Comparison of ENCODE assay signal across 36 cellular contexts in the genomic region with DNA sequence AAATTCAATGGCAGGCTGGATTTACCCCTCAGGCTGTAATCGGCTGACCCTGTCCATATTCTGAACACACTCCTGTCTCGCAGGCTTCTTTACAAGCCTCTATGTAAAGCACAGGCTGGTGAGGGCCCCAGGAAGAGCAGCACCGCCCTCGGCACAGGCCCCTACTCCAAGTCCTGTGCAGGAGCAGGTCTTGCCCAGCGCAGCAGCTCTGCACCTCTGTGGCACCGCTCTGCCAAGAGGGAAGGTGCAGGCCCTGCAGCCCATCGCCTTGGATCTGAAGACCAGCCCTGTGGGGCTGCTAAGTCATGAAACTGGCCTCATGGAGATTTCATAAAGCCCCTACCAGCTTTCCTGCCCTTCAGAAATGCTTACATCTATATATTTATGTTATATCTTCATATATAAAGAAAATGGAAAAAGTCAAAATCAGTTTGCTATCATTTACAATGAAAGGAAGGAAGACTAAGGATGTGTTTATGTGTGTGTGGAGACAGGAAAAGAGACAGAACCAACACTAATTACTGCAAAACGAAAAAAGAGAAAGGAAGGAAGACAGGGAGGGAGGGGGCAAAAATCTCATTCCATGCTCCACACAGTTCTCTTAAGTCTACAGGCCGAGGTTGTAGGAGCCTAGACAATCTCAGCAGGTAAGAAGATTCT. TPM values are rescaled to one million over a fixed set of nuclear protein-coding genes. Genes with fewer than 3 reads are reported as not detected.
"Had no signal": no experiment of that assay in that cellular context is flagged by ENCODE, and none has a peak within 500 bp of the region (broad histone marks: within the 10 kb centered on the region; RNA-seq: fewer than 3 reads in every experiment).

No MANE protein-coding gene starts in this region.

- H3K4me3 Mint-ChIP-seq: activated B cell treated with CpG ODN at 0.5 μM for 24 hours; activated CD4-positive, alpha-beta memory T cell treated with anti-CD3 and anti-CD28 coated beads for 36 hours; activated CD8-positive, alpha-beta memory T cell treated with anti-CD3 and anti-CD28 coated beads, Interleukin-2, amount 10 ng/mL, durations not matched to agents 7 days and 5 days; activated naive CD4-positive, alpha-beta T cell treated with anti-CD3 and anti-CD28 coated beads, Interleukin-2, amount 10 ng/mL, durations not matched to agents 7 days and 5 days; activated naive CD8-positive, alpha-beta T cell had no signal

- H3K36me3 ChIP-seq: brain microvascular endothelial cell, MG63, SJSA1 had no signal

- H3K27ac Mint-ChIP-seq: activated B cell treated with CpG ODN at 0.5 μM for 24 hours; activated CD4-positive, alpha-beta memory T cell treated with anti-CD3 and anti-CD28 coated beads for 36 hours; activated CD8-positive, alpha-beta memory T cell treated with anti-CD3 and anti-CD28 coated beads, Interleukin-2, amount 10 ng/mL, durations not matched to agents 7 days and 5 days; activated naive CD4-positive, alpha-beta T cell treated with anti-CD3 and anti-CD28 coated beads, Interleukin-2, amount 10 ng/mL, durations not matched to agents 7 days and 5 days; activated naive CD8-positive, alpha-beta T cell had no signal

- DNase-seq: activated B cell treated with CpG ODN at 0.5 μM for 24 hours; activated CD4-positive, alpha-beta memory T cell treated with anti-CD3 and anti-CD28 coated beads for 36 hours; activated CD4-positive, alpha-beta T cell treated with anti-CD3 and anti-CD28 coated beads for 4 hours; activated CD4-positive, alpha-beta T cell treated with anti-CD3 and anti-CD28 coated beads, Interleukin-2, amount 50 U/mL, for 1 hour; activated CD4-positive, CD25-positive, alpha-beta regulatory T cell treated with anti-CD3 and anti-CD28 coated beads, Interleukin-2, amount 50 U/mL, for 72 hours; activated CD8-positive, alpha-beta memory T cell treated with anti-CD3 and anti-CD28 coated beads, Interleukin-2, amount 10 ng/mL, durations not matched to agents 7 days and 5 days; activated CD8-positive, alpha-beta memory T cell treated with anti-CD3 and anti-CD28 coated beads, Interleukin-2, amount 50 U/mL, for 48 hours; activated effector memory CD4-positive, alpha-beta T cell treated with Interleukin-2 at 50 U/mL for 16 hours; activated naive CD4-positive, alpha-beta T cell treated with anti-CD3 and anti-CD28 coated beads, Interleukin-2, amount 10 ng/mL, durations not matched to agents 7 days and 5 days; activated T-cell treated with anti-CD3 and anti-CD28 coated beads, Interleukin-2, amount 50 U/mL, for 48 hours; amniotic stem cell; aorta; brain microvascular endothelial cell; Kasumi-1; KBM-7; MG63; NCI-H1048; NCI-H1105 treated with DMSO at 0.1 percent for 48 hours; NCI-H1436; NCI-H1694; NCI-H1930; NCI-H2081 treated with DMSO at 0.1 percent for 48 hours; NCI-H345; NCI-H524 treated with DMSO at 0.1 percent for 48 hours; PC-3; Peyer's patch; RPMI8226; SHP77 treated with DMSO at 0.1 percent for 48 hours; SW 1271; T-helper 1 cell; T-helper 2 cell; T-helper 9 cell had no signal

- ATAC-seq: activated CD8-positive, alpha-beta memory T cell treated with anti-CD3 and anti-CD28 coated beads, Interleukin-2, amount 10 ng/mL, durations not matched to agents 7 days and 5 days; PC-3 had no signal

- H3K27me3 ChIP-seq: brain microvascular endothelial cell, MG63, Peyer's patch had no signal

- H3K36me3 Mint-ChIP-seq: activated CD4-positive, alpha-beta memory T cell treated with anti-CD3 and anti-CD28 coated beads for 36 hours; activated CD8-positive, alpha-beta memory T cell treated with anti-CD3 and anti-CD28 coated beads, Interleukin-2, amount 10 ng/mL, durations not matched to agents 7 days and 5 days; activated naive CD4-positive, alpha-beta T cell treated with anti-CD3 and anti-CD28 coated beads, Interleukin-2, amount 10 ng/mL, durations not matched to agents 7 days and 5 days; activated naive CD8-positive, alpha-beta T cell had no signal

- H3K4me3 ChIP-seq: MG63, Peyer's patch, SJSA1 had no signal

- H3K27me3 Mint-ChIP-seq: activated CD4-positive, alpha-beta memory T cell treated with anti-CD3 and anti-CD28 coated beads for 36 hours; activated naive CD8-positive, alpha-beta T cell had no signal

- H3K9me3 Mint-ChIP-seq: activated B cell treated with CpG ODN at 0.5 μM for 24 hours; activated CD4-positive, alpha-beta memory T cell treated with anti-CD3 and anti-CD28 coated beads for 36 hours; activated naive CD4-positive, alpha-beta T cell treated with anti-CD3 and anti-CD28 coated beads, Interleukin-2, amount 10 ng/mL, durations not matched to agents 7 days and 5 days had no signal

- H3K27ac ChIP-seq: brain microvascular endothelial cell, SJSA1, VCaP had no signal

- H3K9me3 ChIP-seq: MG63, Peyer's patch, SJSA1 had no signal

- H3K4me1 ChIP-seq: SJSA1 had no signal

RNA-seq across cellular contexts. Expression of a gene that starts 9.6 kb away (rescaled TPM):
- total RNA-seq: activated CD4-positive, alpha-beta memory T cell treated with anti-CD3 and anti-CD28 coated beads for 36 hours; activated CD8-positive, alpha-beta memory T cell treated with anti-CD3 and anti-CD28 coated beads, Interleukin-2, amount 10 ng/mL, durations not matched to agents 7 days and 5 days; NCI-H460; PC-3; SJSA1 had no signal

RNA-seq across cellular contexts. Expression of a gene that starts 10.0 kb away (rescaled TPM):
- total RNA-seq: activated B cell treated with CpG ODN at 0.5 μM for 24 hours; activated CD4-positive, alpha-beta memory T cell treated with anti-CD3 and anti-CD28 coated beads for 36 hours; activated CD8-positive, alpha-beta memory T cell treated with anti-CD3 and anti-CD28 coated beads, Interleukin-2, amount 10 ng/mL, durations not matched to agents 7 days and 5 days; PC-3; SJSA1 had no signal

RNA-seq across cellular contexts. Expression of a gene that starts 53.3 kb away (rescaled TPM):
- total RNA-seq: NCI-H460, PC-3, SJSA1 had no signal
